ENCODE assay signal across 7 cellular contexts in the genomic region with DNA sequence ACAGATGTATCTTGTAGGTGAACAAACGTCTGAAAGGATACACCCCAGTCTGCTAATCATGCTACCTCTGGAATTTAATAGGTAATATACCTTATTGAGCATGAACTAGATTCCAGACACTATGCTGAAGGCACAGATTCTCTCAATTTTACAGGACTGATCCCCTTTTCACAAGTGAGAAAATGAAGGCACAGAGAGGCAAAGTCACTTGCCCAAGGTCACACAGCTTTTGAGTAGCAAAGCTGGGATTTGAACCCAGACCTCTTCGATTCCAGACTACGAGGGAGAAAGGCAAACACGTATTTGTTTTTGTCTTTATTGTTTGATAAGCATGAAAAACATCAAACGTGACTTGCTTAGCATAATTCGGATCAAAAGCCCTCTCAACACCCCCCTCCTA.
"Had no signal": no experiment of that assay in that cellular context is flagged by ENCODE, and none has a peak within 500 bp of the region (broad histone marks: within the 10 kb centered on the region; RNA-seq: fewer than 3 reads in every experiment).

No MANE protein-coding gene starts in this region.

- H3K4me3 Mint-ChIP-seq: H9 had no signal

- FAIRE-seq: H54 had no signal

- H3K4me3 ChIP-seq: GM23248 had no signal

- H2AFZ ChIP-seq: GM23248 had no signal

- DNase-seq: GM23248, GOT3, H9, HCEC 1CT, IMR-90, KBM-7 had no signal

- H3K9ac ChIP-seq: GM23248 had no signal

- H3K27ac Mint-ChIP-seq: H9 had no signal

- H3K9me3 Mint-ChIP-seq: H9 had no signal

- H3K27ac ChIP-seq: GM23248 had no signal
